Comparison of ENCODE assay signal across 16 cellular contexts in genomic region chr11:134052988-134053945, GRCh38. TPM values are rescaled to one million over a fixed set of nuclear protein-coding genes. Genes with fewer than 3 reads are reported as not detected.
DNase-seq lines count a peak whose midpoint lies in the region; ATAC-seq and TF ChIP-seq lines count a peak whose summit lies in the region.
"Had no signal": no experiment of that assay in that cellular context is flagged by ENCODE, and none has a peak within 500 bp of the region (broad histone marks: within the 10 kb centered on the region; RNA-seq: fewer than 3 reads in every experiment).

No MANE protein-coding gene starts in this region.

- H3K4me1 ChIP-seq in iPS-20b (ENCODE audit: insufficient read depth, low read length) (peaks cover 4% of the 10 kb centered on the region; the same call in 1 of the 2 replicates), spleen (peaks cover 0 to 32% (median 15%) of the 10 kb centered on the region in 6 donors)
- H3K4me1 ChIP-seq: A549 had no signal

- DNase-seq in activated CD8-positive, alpha-beta T cell treated with anti-CD3 and anti-CD28 coated beads, Interleukin-2, amount 10 ng/mL, durations not matched to agents 7 days and 5 days = no peak
- DNase-seq in activated CD8-positive, alpha-beta T cell treated with anti-CD3 and anti-CD28 coated beads for 36 hours = no peak
- peak; percentile 92 for DNase-seq in NCI-H82 treated with DMSO at 0.1 percent for 48 hours (lab: John Stamatoyannopoulos, UW; ENCODE audit: unreplicated experiment)
- no peak for DNase-seq in spleen
- no peak for DNase-seq in NCI-H2081 treated with DMSO at 0.1 percent for 48 hours (lab: John Stamatoyannopoulos, UW)
- DNase-seq in hippocampal formation (lab: John Stamatoyannopoulos, UW) = no peak
- DNase-seq: activated gamma-delta T cell; effector memory CD4-positive, alpha-beta T cell; kidney; nephron progenitor cell; stimulated activated naive B cell treated with anti-CD40 and anti-IgM and Interleukin-4, amounts not matched to agents 10 μg/mL and 1 μg/mL and 100 μg/mL, for 72 hours had no signal

- POLR2A ChIA-PET in activated CD8-positive, alpha-beta T cell treated with anti-CD3 and anti-CD28 coated beads, Interleukin-2, amount 10 ng/mL, durations not matched to agents 7 days and 5 days (lab: Charles Lee) = no interaction called here
- POLR2A ChIA-PET in activated CD8-positive, alpha-beta T cell treated with anti-CD3 and anti-CD28 coated beads for 36 hours (lab: Charles Lee) = no interaction called here

- CTCF ChIA-PET in activated CD8-positive, alpha-beta T cell treated with anti-CD3 and anti-CD28 coated beads, Interleukin-2, amount 10 ng/mL, durations not matched to agents 7 days and 5 days (lab: Charles Lee) = interaction anchor here (1.2 to 4.2 kb wide), 2 partner anchors 9 to 86 kb away, joined by 4 to 52 read pairs; no protein-coding TSS in a partner anchor
- CTCF ChIA-PET in activated CD8-positive, alpha-beta T cell treated with anti-CD3 and anti-CD28 coated beads for 36 hours (lab: Charles Lee) = interaction anchor here (0.6 to 1.5 kb wide), 4 partner anchors 8 to 86 kb away, joined by 3 to 10 read pairs (median 6); no protein-coding TSS in a partner anchor

- TF ChIP-seq CTCF in activated CD8-positive, alpha-beta T cell treated with anti-CD3 and anti-CD28 coated beads for 36 hours (IDR thresholded peaks at IDR 0.05) = no peak
- no peak for TF ChIP-seq CTCF in spleen (IDR thresholded peaks at IDR 0.05 in 8 of 11, conservative IDR thresholded peaks at IDR 0.05 in 3 of 11)

- H3K36me3 Mint-ChIP-seq in activated CD8-positive, alpha-beta T cell treated with anti-CD3 and anti-CD28 coated beads, Interleukin-2, amount 10 ng/mL, durations not matched to agents 7 days and 5 days (ENCODE audit: low read depth) = peaks cover 4% of the 10 kb centered on the region
- H3K36me3 Mint-ChIP-seq in activated CD8-positive, alpha-beta T cell treated with anti-CD3 and anti-CD28 coated beads for 36 hours (ENCODE audit: low read depth) = peaks cover 3% of the 10 kb centered on the region
- H3K36me3 Mint-ChIP-seq: stimulated activated naive B cell treated with anti-CD40 and anti-IgM and Interleukin-4, amounts not matched to agents 10 μg/mL and 1 μg/mL and 100 μg/mL, for 72 hours had no signal

- no peak for ATAC-seq in activated CD8-positive, alpha-beta T cell treated with anti-CD3 and anti-CD28 coated beads, Interleukin-2, amount 10 ng/mL, durations not matched to agents 7 days and 5 days
- ATAC-seq in activated CD8-positive, alpha-beta T cell treated with anti-CD3 and anti-CD28 coated beads for 36 hours = no peak
- ATAC-seq in GM21717 (IDR thresholded peaks at IDR 0.05; ENCODE audit: unreplicated experiment) = no peak
- ATAC-seq: A549; stimulated activated naive B cell treated with anti-CD40 and anti-IgM and Interleukin-4, amounts not matched to agents 10 μg/mL and 1 μg/mL and 100 μg/mL, for 72 hours; upper lobe of right lung had no signal

- peaks cover 33% of the 10 kb centered on the region for H3K4me1 Mint-ChIP-seq in activated CD8-positive, alpha-beta T cell treated with anti-CD3 and anti-CD28 coated beads, Interleukin-2, amount 10 ng/mL, durations not matched to agents 7 days and 5 days (ENCODE audit: low read depth)
- peaks cover 22% of the 10 kb centered on the region for H3K4me1 Mint-ChIP-seq in activated CD8-positive, alpha-beta T cell treated with anti-CD3 and anti-CD28 coated beads for 36 hours (ENCODE audit: low read depth)

- H3K4me3 Mint-ChIP-seq in activated CD8-positive, alpha-beta T cell treated with anti-CD3 and anti-CD28 coated beads, Interleukin-2, amount 10 ng/mL, durations not matched to agents 7 days and 5 days = no peak overlapping the region
- no peak overlapping the region for H3K4me3 Mint-ChIP-seq in activated CD8-positive, alpha-beta T cell treated with anti-CD3 and anti-CD28 coated beads for 36 hours
- H3K4me3 Mint-ChIP-seq: nephron progenitor cell; stimulated activated naive B cell treated with anti-CD40 and anti-IgM and Interleukin-4, amounts not matched to agents 10 μg/mL and 1 μg/mL and 100 μg/mL, for 72 hours had no signal

- no peaks in the 10 kb centered on the region for H3K9me3 ChIP-seq in iPS-20b (ENCODE audit: insufficient read depth, low read depth, low read length)
- H3K9me3 ChIP-seq in spleen = no peaks in the 10 kb centered on the region
- H3K9me3 ChIP-seq: A549, SJSA1, upper lobe of right lung had no signal

- no peak for TF ChIP-seq POLR2A in spleen (IDR thresholded peaks at IDR 0.05)

- H3K27ac Mint-ChIP-seq in activated CD8-positive, alpha-beta T cell treated with anti-CD3 and anti-CD28 coated beads, Interleukin-2, amount 10 ng/mL, durations not matched to agents 7 days and 5 days = peak overlapping the region; percentile 11
- no peak overlapping the region for H3K27ac Mint-ChIP-seq in activated CD8-positive, alpha-beta T cell treated with anti-CD3 and anti-CD28 coated beads for 36 hours
- H3K27ac Mint-ChIP-seq: nephron progenitor cell; stimulated activated naive B cell treated with anti-CD40 and anti-IgM and Interleukin-4, amounts not matched to agents 10 μg/mL and 1 μg/mL and 100 μg/mL, for 72 hours had no signal

- H3K9me3 Mint-ChIP-seq in activated CD8-positive, alpha-beta T cell treated with anti-CD3 and anti-CD28 coated beads, Interleukin-2, amount 10 ng/mL, durations not matched to agents 7 days and 5 days (ENCODE audit: insufficient read depth) = no peaks in the 10 kb centered on the region
- H3K9me3 Mint-ChIP-seq in activated CD8-positive, alpha-beta T cell treated with anti-CD3 and anti-CD28 coated beads for 36 hours = peaks cover 3% of the 10 kb centered on the region
- H3K9me3 Mint-ChIP-seq: stimulated activated naive B cell treated with anti-CD40 and anti-IgM and Interleukin-4, amounts not matched to agents 10 μg/mL and 1 μg/mL and 100 μg/mL, for 72 hours had no signal

- H3K36me3 ChIP-seq in iPS-20b (ENCODE audit: insufficient read depth, low read depth, low read length) (no peaks in the 10 kb centered on the region), spleen (no peaks in the 10 kb centered on the region)
- H3K36me3 ChIP-seq: SJSA1, upper lobe of right lung had no signal

- H3K4me3 ChIP-seq in iPS-20b (ENCODE audit: low read length) = no peak overlapping the region
- no peak overlapping the region for H3K4me3 ChIP-seq in spleen
- H3K4me3 ChIP-seq: A549, SJSA1, upper lobe of right lung had no signal

- H3K27me3 Mint-ChIP-seq in activated CD8-positive, alpha-beta T cell treated with anti-CD3 and anti-CD28 coated beads, Interleukin-2, amount 10 ng/mL, durations not matched to agents 7 days and 5 days (ENCODE audit: low read depth) = peaks cover 9% of the 10 kb centered on the region
- H3K27me3 Mint-ChIP-seq in activated CD8-positive, alpha-beta T cell treated with anti-CD3 and anti-CD28 coated beads for 36 hours = peaks cover 18% of the 10 kb centered on the region

- H3K27ac ChIP-seq in iPS-20b (ENCODE audit: low read length) (no peak overlapping the region), spleen (peak overlapping the region in 5 of 8 donors; percentile 21 to 63 (median 46))
- H3K27ac ChIP-seq: A549, SJSA1, upper lobe of right lung had no signal

- intact Hi-C loops in activated CD8-positive, alpha-beta T cell treated with anti-CD3 and anti-CD28 coated beads for 36 hours (cut with micrococcal nuclease) = no loop called here
- intact Hi-C loops in spleen (cut with DNase I; ENCODE audit: low total_unique reads) = no loop called here

- WGBS in spleen, 5 donors = 51 to 63% (median 55%) methylated on average over 24 to 26 of the region's 26 CpGs

- H3K27me3 ChIP-seq in iPS-20b (ENCODE audit: insufficient read depth, low read length) (peaks cover 18% of the 10 kb centered on the region), spleen (replicated peaks in 1 of 7) (peaks cover 0 to 32% (median 4%) of the 10 kb centered on the region in 7 donors)
- H3K27me3 ChIP-seq: SJSA1, upper lobe of right lung had no signal

- H3K9ac ChIP-seq in iPS-20b (ENCODE audit: low read depth, low read length) = peak overlapping the region; percentile 41; the same call in 1 of the 2 replicates

RNA-seq across cellular contexts. Expression of gene JAM3, which starts 15.6 kb away (rescaled TPM):
- total RNA-seq in activated CD8-positive, alpha-beta T cell treated with anti-CD3 and anti-CD28 coated beads, Interleukin-2, amount 10 ng/mL, durations not matched to agents 7 days and 5 days = 1 to 10 TPM; 8.0 to 9.6 TPM
- total RNA-seq in activated CD8-positive, alpha-beta T cell treated with anti-CD3 and anti-CD28 coated beads for 36 hours = 10 to 100 TPM; 24.9 to 26.8 TPM
- 10 to 100 TPM; 20.8 to 28.7 (median 24.7) TPM for total RNA-seq in spleen
- polyA plus RNA-seq in spleen = 10 to 100 TPM in 2 of 3 donors, 1 to 10 TPM in 1; 9.5 to 20.5 (median 17.8) TPM
